In genomic region chr5:138575194-138576015, GRCh38 we compare ENCODE assay signal across 8 cellular contexts. TPM values are rescaled to one million over a fixed set of nuclear protein-coding genes. Genes with fewer than 3 reads are reported as not detected.
A peak's percentile ranks its signal among the peaks of the same experiment; 100 is the strongest.
DNase-seq lines count a peak whose midpoint lies in the region; ATAC-seq and TF ChIP-seq lines count a peak whose summit lies in the region.

Gene HSPA9 (minus strand): TSS chr5:138575401. CDS start chr5:138575318, 83 bp downstream.

- ATAC-seq in GM18870 (IDR thresholded peaks at IDR 0.05; ENCODE audit: unreplicated experiment), result peak; percentile 88
- ATAC-seq in HG03135 (IDR thresholded peaks at IDR 0.05; ENCODE audit: unreplicated experiment), result peak; percentile 83

- H3K36me3 ChIP-seq in ACC112 (ENCODE audit: insufficient read depth, low read length) (peaks cover 17% of the 10 kb centered on the region), breast epithelium (no peaks in the 10 kb centered on the region), iPS-18a (ENCODE audit: control insufficient read depth, low read depth, low read length) (peaks cover 37% of the 10 kb centered on the region), skeletal muscle satellite cell (ENCODE audit: insufficient read depth, low read length) (peaks cover 34% of the 10 kb centered on the region)

- DNase-seq in NCI-H2196 treated with DMSO at 0.1 percent for 48 hours (lab: John Stamatoyannopoulos, UW; ENCODE audit: unreplicated experiment) (peak; percentile 98), breast epithelium (ENCODE audit: low spot score in 2 of 2) (peak; percentile 96 to 98)

- H3K79me2 ChIP-seq in ACC112 (ENCODE audit: control insufficient read depth, insufficient read depth, low read length, unreplicated experiment), result peaks cover 44% of the 10 kb centered on the region

- H3K27ac ChIP-seq in ACC112 (ENCODE audit: low read depth, low read length) (peak within 1 kb of the TSS; percentile 97), VCaP (peak within 1 kb of the TSS; percentile 100), breast epithelium (peak within 1 kb of the TSS; percentile 96 to 99), iPS-18a (ENCODE audit: low read length) (peak within 1 kb of the TSS; percentile 100)

- H3K9me3 ChIP-seq in breast epithelium (no peaks in the 10 kb centered on the region), iPS-18a (ENCODE audit: control insufficient read depth, low read depth, low read length) (no peaks in the 10 kb centered on the region), skeletal muscle satellite cell (replicated peaks; ENCODE audit: low read length) (no peaks in the 10 kb centered on the region)

- H3K4me1 ChIP-seq in ACC112 (ENCODE audit: control insufficient read depth, insufficient read depth, low read length, unreplicated experiment), result peaks cover 11% of the 10 kb centered on the region
- no peaks in the 10 kb centered on the region for H3K4me1 ChIP-seq in breast epithelium
- H3K4me1 ChIP-seq in iPS-18a (ENCODE audit: control insufficient read depth, low read depth, low read length), result peaks cover 6% of the 10 kb centered on the region
- peaks cover 11% of the 10 kb centered on the region for H3K4me1 ChIP-seq in skeletal muscle satellite cell (ENCODE audit: control insufficient read depth, insufficient read depth, low read length)

- H2AFZ ChIP-seq in ACC112 (ENCODE audit: low read length, unreplicated experiment), result peak within 1 kb of the TSS; percentile 99

- intact Hi-C loops in breast epithelium (cut with DNase I; ENCODE audit: low total_unique reads), result loop anchor here (10.0 kb wide), 1 partner anchor 689 kb away; no protein-coding TSS in a partner anchor

- H3K4me2 ChIP-seq in skeletal muscle satellite cell (ENCODE audit: low read length), result peak within 1 kb of the TSS; percentile 95

- peak; percentile 75 for TF ChIP-seq POLR2A in breast epithelium (IDR thresholded peaks at IDR 0.05)

- peak within 1 kb of the TSS; percentile 100 for H3K9ac ChIP-seq in iPS-18a (ENCODE audit: low read length)
- peak within 1 kb of the TSS; percentile 100 for H3K9ac ChIP-seq in skeletal muscle satellite cell (ENCODE audit: low read depth, low read length)

- no peak for TF ChIP-seq CTCF in VCaP (conservative IDR thresholded peaks at IDR 0.05)
- TF ChIP-seq CTCF in breast epithelium (IDR thresholded peaks at IDR 0.05), result peak in 2 of 3 donors; percentile 19 to 37

- H3K4me3 ChIP-seq in ACC112 (ENCODE audit: low read depth, low read length), result peak within 1 kb of the TSS; percentile 94
- H3K4me3 ChIP-seq in breast epithelium, result peak within 1 kb of the TSS; percentile 77 to 97 (median 88)
- H3K4me3 ChIP-seq in iPS-18a (ENCODE audit: low read length), result peak within 1 kb of the TSS; percentile 100
- H3K4me3 ChIP-seq in skeletal muscle satellite cell (ENCODE audit: low read length), result peak within 1 kb of the TSS; percentile 97

- no peaks in the 10 kb centered on the region for H3K27me3 ChIP-seq in ACC112 (ENCODE audit: insufficient read depth, low read length)
- H3K27me3 ChIP-seq in breast epithelium, result no peaks in the 10 kb centered on the region
- H3K27me3 ChIP-seq in iPS-18a (ENCODE audit: control insufficient read depth, insufficient read depth, low read length), result no peaks in the 10 kb centered on the region
- no peaks in the 10 kb centered on the region for H3K27me3 ChIP-seq in skeletal muscle satellite cell (ENCODE audit: control insufficient read depth, insufficient read depth, low read length)

RNA-seq across cellular contexts. Expression of gene HSPA9, which starts in this region (rescaled TPM):
- total RNA-seq in breast epithelium, result 100 to 1,000 TPM; 236 to 288 (median 266) TPM
- total RNA-seq in skeletal muscle satellite cell (2012; rRNA removed), result 410 and 475 TPM in 2 replicates

Comparison
In these comparisons a context has a peak if more than half of its experiments do, and no peak if none do; other contexts are left out.
1. Peak in every context shown above with its lines: DNase-seq, ATAC-seq, H3K4me3 ChIP-seq and H3K27ac ChIP-seq.